Comparison of ENCODE assay signal across 17 cellular contexts in the genomic region with DNA sequence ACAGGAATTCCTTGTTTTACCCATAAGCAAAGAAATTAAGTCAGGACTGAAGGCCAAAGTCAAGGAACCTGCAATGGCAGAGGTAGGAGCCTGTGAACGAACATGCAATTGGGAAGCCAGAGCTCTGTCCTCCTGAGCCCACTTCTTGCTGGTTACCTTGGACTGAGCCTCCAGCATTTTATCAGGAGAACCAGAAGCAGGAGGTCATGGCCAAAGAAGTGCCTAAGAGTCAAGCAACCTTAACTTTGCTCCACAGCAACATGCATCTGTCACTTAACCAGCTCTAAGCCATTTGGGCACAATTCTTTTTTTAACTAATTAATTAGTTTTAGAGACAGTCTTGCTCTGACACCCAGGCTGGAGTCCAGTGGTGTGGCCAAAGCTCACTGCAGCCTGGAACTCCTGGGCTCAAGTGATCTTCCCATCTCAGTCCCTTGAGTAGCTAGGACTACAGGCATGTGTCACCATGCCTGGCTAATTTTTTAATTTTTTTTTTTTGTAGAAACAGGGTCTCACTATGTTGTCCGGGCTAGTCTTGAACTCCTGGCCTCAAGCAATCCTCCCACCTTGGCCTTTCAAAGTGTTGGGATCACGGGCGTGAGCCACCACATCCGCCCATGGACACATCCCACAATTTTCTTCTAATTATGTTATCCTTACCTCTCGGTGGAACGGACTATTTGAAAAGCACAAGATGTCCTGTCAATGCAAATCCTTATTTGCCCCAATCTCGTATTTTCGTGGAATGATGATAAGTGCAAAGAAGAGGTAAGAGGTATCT.
"Had no signal": no experiment of that assay in that cellular context is flagged by ENCODE, and none has a peak within 500 bp of the region (broad histone marks: within the 10 kb centered on the region; RNA-seq: fewer than 3 reads in every experiment).

No MANE protein-coding gene starts in this region.

- H3K27ac ChIP-seq: epithelial cell of prostate, gastrocnemius medialis, heart left ventricle, prostate gland, upper lobe of left lung, WERI-Rb-1 had no signal

- H3K36me3 Mint-ChIP-seq: immature natural killer cell had no signal

- ATAC-seq: gastrocnemius medialis, heart left ventricle, right cardiac atrium, SK-N-SH treated with all-trans-retinoic acid at 6 μM for 48 hours had no signal

- H3K27me3 ChIP-seq: gastrocnemius medialis, heart left ventricle, upper lobe of left lung had no signal

- DNase-seq: activated gamma-delta T cell, cerebellar nuclear complex, dermis blood vessel endothelial cell, gastrocnemius medialis, heart left ventricle, mesendoderm, nephron progenitor cell, right cardiac atrium, upper lobe of left lung, WERI-Rb-1 had no signal

- H3K4me3 ChIP-seq: gastrocnemius medialis, heart left ventricle, prostate gland, skin epidermis, upper lobe of left lung had no signal

- H3K9me3 ChIP-seq: gastrocnemius medialis, prostate gland, upper lobe of left lung had no signal

- H3K4me1 ChIP-seq: prostate gland had no signal

- H3K4me3 Mint-ChIP-seq: brain, nephron progenitor cell had no signal

- H3K27ac Mint-ChIP-seq: nephron progenitor cell had no signal

- H3K27me3 Mint-ChIP-seq: stimulated activated naive CD8-positive, alpha-beta T cell treated with anti-CD3 and anti-CD28 coated beads, Interleukin-15, amount 100 ng/mL, for 72 hours had no signal

- H3K36me3 ChIP-seq: gastrocnemius medialis, prostate gland, upper lobe of left lung, WERI-Rb-1 had no signal
